9 cellular contexts compared by ENCODE assay signal in genomic region chr18:61606759-61607158, GRCh38.
DNase-seq lines count a peak whose midpoint lies in the region; ATAC-seq and TF ChIP-seq lines count a peak whose summit lies in the region.
"Had no signal": no experiment of that assay in that cellular context is flagged by ENCODE, and none has a peak within 500 bp of the region (broad histone marks: within the 10 kb centered on the region; RNA-seq: fewer than 3 reads in every experiment).

No MANE protein-coding gene starts in this region.

- peaks cover 5% of the 10 kb centered on the region; the same call in 1 of the 2 replicates for H3K9me3 ChIP-seq in NT2/D1 (ENCODE audit: insufficient read depth, low read length)

- peak overlapping the region; percentile 3; the same call in 1 of the 2 replicates for H3K27ac ChIP-seq in C4-2B

- no peaks in the 10 kb centered on the region for H3K36me3 ChIP-seq in NT2/D1 (ENCODE audit: insufficient read depth, insufficient read length, low read length)

- DNase-seq in NT2/D1 (ENCODE audit: low read depth, low spot score) (peak; percentile 20), epidermal melanocyte (ENCODE audit: insufficient read length, low spot score) (peak; percentile 41), mesothelial cell of epicardium (ENCODE audit: low spot score in 2 of 2, unreplicated experiment in 2 of 2) (peak in 1 of 2 experiments; percentile 46)
- DNase-seq in activated naive CD4-positive, alpha-beta T cell (lab: John Stamatoyannopoulos, UW), result no peak
- no peak for DNase-seq in activated T-cell treated with anti-CD3 and anti-CD28 coated beads, Interleukin-2, amount 50 U/mL, for 72 hours

- ATAC-seq in activated T-cell treated with anti-CD3 and anti-CD28 coated beads, Interleukin-2, amount 50 U/mL, for 72 hours (replicated peaks in 1 of 2), result no peak
- ATAC-seq in HG03460 (IDR thresholded peaks at IDR 0.05; ENCODE audit: unreplicated experiment) (no peak), HG02938 (IDR thresholded peaks at IDR 0.05; ENCODE audit: unreplicated experiment) (no peak)

- peaks cover 20% of the 10 kb centered on the region for H3K4me1 Mint-ChIP-seq in mesothelial cell of epicardium
- H3K4me1 Mint-ChIP-seq in activated T-cell treated with anti-CD3 and anti-CD28 coated beads, Interleukin-2, amount 50 U/mL, for 72 hours (ENCODE audit: low read depth), result no peaks in the 10 kb centered on the region
- H3K4me1 Mint-ChIP-seq: central memory CD8-positive, alpha-beta T cell had no signal

- no peaks in the 10 kb centered on the region for H3K4me1 ChIP-seq in NT2/D1 (ENCODE audit: insufficient read depth, insufficient read length)

- no peaks in the 10 kb centered on the region for H3K27me3 ChIP-seq in NT2/D1 (ENCODE audit: insufficient read depth, insufficient read length)

- no peak for TF ChIP-seq CTCF in C4-2B (conservative IDR thresholded peaks at IDR 0.05)
- no peak for TF ChIP-seq CTCF in mesothelial cell of epicardium (IDR thresholded peaks at IDR 0.05; ENCODE audit: unreplicated experiment)

- H3K4me3 Mint-ChIP-seq in mesothelial cell of epicardium, result peak overlapping the region; percentile 54
- no peak overlapping the region for H3K4me3 Mint-ChIP-seq in activated T-cell treated with anti-CD3 and anti-CD28 coated beads, Interleukin-2, amount 50 U/mL, for 72 hours
- H3K4me3 Mint-ChIP-seq: central memory CD8-positive, alpha-beta T cell had no signal

- no peak overlapping the region for H3K27ac Mint-ChIP-seq in mesothelial cell of epicardium
- no peak overlapping the region for H3K27ac Mint-ChIP-seq in activated T-cell treated with anti-CD3 and anti-CD28 coated beads, Interleukin-2, amount 50 U/mL, for 72 hours

- H3K9me3 Mint-ChIP-seq in mesothelial cell of epicardium, result peaks cover 23% of the 10 kb centered on the region
- no peaks in the 10 kb centered on the region for H3K9me3 Mint-ChIP-seq in activated T-cell treated with anti-CD3 and anti-CD28 coated beads, Interleukin-2, amount 50 U/mL, for 72 hours
- H3K9me3 Mint-ChIP-seq: central memory CD8-positive, alpha-beta T cell had no signal

- peaks cover 6% of the 10 kb centered on the region for H3K36me3 Mint-ChIP-seq in mesothelial cell of epicardium
- no peaks in the 10 kb centered on the region for H3K36me3 Mint-ChIP-seq in activated T-cell treated with anti-CD3 and anti-CD28 coated beads, Interleukin-2, amount 50 U/mL, for 72 hours (ENCODE audit: insufficient read depth in 2 of 2)

- no peak overlapping the region for H3K4me3 ChIP-seq in NT2/D1 (ENCODE audit: insufficient read length, low read depth)

- H3K27me3 Mint-ChIP-seq in mesothelial cell of epicardium (ENCODE audit: low read depth), result peaks cover 66% of the 10 kb centered on the region
- peaks cover 46% of the 10 kb centered on the region for H3K27me3 Mint-ChIP-seq in activated T-cell treated with anti-CD3 and anti-CD28 coated beads, Interleukin-2, amount 50 U/mL, for 72 hours (ENCODE audit: low read depth)

- H3K9ac ChIP-seq in NT2/D1 (ENCODE audit: insufficient read length, low read depth), result no peak overlapping the region

Comparison
In these comparisons a context has a peak if more than half of its experiments do, and no peak if none do; other contexts are left out.
1. DNase-seq: peak in NT2/D1 (single experiment) and epidermal melanocyte (single experiment); none in activated naive CD4-positive, alpha-beta T cell (0 of 4) and activated T-cell treated with anti-CD3 and anti-CD28 coated beads, Interleukin-2, amount 50 U/mL, for 72 hours (0 of 2).